ENCODE assay signal across 21 cellular contexts in genomic region chr2:215659650-215660049, GRCh38.
DNase-seq lines count a peak whose midpoint lies in the region; ATAC-seq and TF ChIP-seq lines count a peak whose summit lies in the region.
"Had no signal": no experiment of that assay in that cellular context is flagged by ENCODE, and none has a peak within 500 bp of the region (broad histone marks: within the 10 kb centered on the region; RNA-seq: fewer than 3 reads in every experiment).

No MANE protein-coding gene starts in this region.

- H3K27me3 Mint-ChIP-seq in HFFc6 (ENCODE audit: insufficient read depth) (peaks cover 4% of the 10 kb centered on the region; the same call in 1 of the 2 replicates), chondrocyte (ENCODE audit: low read depth) (no peaks in the 10 kb centered on the region)
- H3K27me3 Mint-ChIP-seq: B cell had no signal

- 65 to 79% methylated on average over 2 to 4 of the region's 4 CpGs for WGBS in gastroesophageal sphincter (ENCODE audit: low coverage in 1 of 2), 2 donors
- 62 to 81% methylated on average over 4 of the region's 4 CpGs for WGBS in sigmoid colon, 2 donors

- H3K27me3 ChIP-seq in gastroesophageal sphincter (no peaks in the 10 kb centered on the region), sigmoid colon (no peaks in the 10 kb centered on the region)
- H3K27me3 ChIP-seq: MG63, SJSA1 had no signal

- ATAC-seq in gastroesophageal sphincter, result no peak
- no peak for ATAC-seq in HG03045 (IDR thresholded peaks at IDR 0.05; ENCODE audit: unreplicated experiment)

- H3K4me3 ChIP-seq in gastroesophageal sphincter (no peak overlapping the region), sigmoid colon (no peak overlapping the region)
- H3K4me3 ChIP-seq: MG63, SJSA1 had no signal

- H3K36me3 Mint-ChIP-seq in HFFc6 (ENCODE audit: low read depth) (peaks cover 6% of the 10 kb centered on the region; the same call in 1 of the 2 replicates), chondrocyte (ENCODE audit: low read depth) (peaks cover 3% of the 10 kb centered on the region)
- H3K36me3 Mint-ChIP-seq: CD14-positive monocyte; CD8-positive, alpha-beta memory T cell had no signal

- TF ChIP-seq CTCF in HFFc6 (IDR thresholded peaks at IDR 0.05), result no peak
- no peak for TF ChIP-seq CTCF in chondrocyte (IDR thresholded peaks at IDR 0.05)
- TF ChIP-seq CTCF in gastroesophageal sphincter (IDR thresholded peaks at IDR 0.05), result no peak
- no peak for TF ChIP-seq CTCF in sigmoid colon (IDR thresholded peaks at IDR 0.05)
- no peak for TF ChIP-seq CTCF in GM20000 (IDR thresholded peaks at IDR 0.05; ENCODE audit: extremely low read depth, missing control alignments)

- H3K9me3 ChIP-seq in gastroesophageal sphincter (no peaks in the 10 kb centered on the region), sigmoid colon (no peaks in the 10 kb centered on the region)
- H3K9me3 ChIP-seq: MG63, SJSA1 had no signal

- TF ChIP-seq EP300 in gastroesophageal sphincter (IDR thresholded peaks at IDR 0.05) (no peak), sigmoid colon (IDR thresholded peaks at IDR 0.05) (no peak)

- no peak for TF ChIP-seq POLR2A in gastroesophageal sphincter (IDR thresholded peaks at IDR 0.05)
- no peak for TF ChIP-seq POLR2A in sigmoid colon (IDR thresholded peaks at IDR 0.05)

- peaks cover 0 to 57% (median 3%) of the 10 kb centered on the region in 3 donors for H3K4me1 ChIP-seq in gastroesophageal sphincter
- H3K4me1 ChIP-seq in sigmoid colon, result peaks cover 0 to 67% (median 33%) of the 10 kb centered on the region in 4 donors

- H3K4me1 Mint-ChIP-seq in HFFc6 (ENCODE audit: low read depth) (peaks cover 97% of the 10 kb centered on the region), chondrocyte (ENCODE audit: low read depth) (peaks cover 95% of the 10 kb centered on the region)
- H3K4me1 Mint-ChIP-seq: B cell; CD8-positive, alpha-beta memory T cell had no signal

- DNase-seq in HFFc6, result no peak
- no peak for DNase-seq in chondrocyte (ENCODE audit: low spot score)
- no peak for DNase-seq in sigmoid colon
- DNase-seq in GM20000 (ENCODE audit: low spot score), result no peak
- DNase-seq in islet precursor cell, result no peak
- no peak for DNase-seq in NCI-H1694 (lab: John Stamatoyannopoulos, UW)
- DNase-seq: CD8-positive, alpha-beta memory T cell; DMS 273 treated with DMSO at 0.1 percent for 48 hours; DMS79; H7; KG1; MG63; NCI-H2029 treated with DMSO at 0.1 percent for 48 hours; NCI-H526 treated with DMSO at 0.1 percent for 48 hours; Right ventricle myocardium superior; RPMI8226 had no signal

- no peaks in the 10 kb centered on the region for H3K9me3 Mint-ChIP-seq in HFFc6
- H3K9me3 Mint-ChIP-seq in chondrocyte (ENCODE audit: low read depth), result no peaks in the 10 kb centered on the region
- H3K9me3 Mint-ChIP-seq: CD8-positive, alpha-beta memory T cell had no signal

- H3K27ac ChIP-seq in gastroesophageal sphincter, result peak overlapping the region in 3 of 4 donors; percentile 76 to 86 (median 78)
- peak overlapping the region; percentile 59 to 80 (median 73) for H3K27ac ChIP-seq in sigmoid colon
- H3K27ac ChIP-seq: SJSA1 had no signal

- no peak overlapping the region for H3K4me3 Mint-ChIP-seq in HFFc6
- H3K4me3 Mint-ChIP-seq in chondrocyte (ENCODE audit: unreplicated experiment), result no peak overlapping the region
- H3K4me3 Mint-ChIP-seq: B cell; CD14-positive monocyte; CD8-positive, alpha-beta memory T cell had no signal

- intact Hi-C loops in sigmoid colon (cut with DNase I), result loop anchor here (5.0 kb wide), 1 partner anchor 53 kb away; no protein-coding TSS in a partner anchor

- H3K27ac Mint-ChIP-seq in HFFc6 (peak overlapping the region; percentile 92), chondrocyte (ENCODE audit: unreplicated experiment) (peak overlapping the region; percentile 76)
- H3K27ac Mint-ChIP-seq: B cell; CD14-positive monocyte; CD8-positive, alpha-beta memory T cell had no signal

- H3K36me3 ChIP-seq in gastroesophageal sphincter (no peaks in the 10 kb centered on the region), sigmoid colon (no peaks in the 10 kb centered on the region)
- H3K36me3 ChIP-seq: MG63 had no signal
